In genomic region chr16:73028263-73028662, GRCh38 we compare ENCODE assay signal across 1 cellular context.
TF ChIP-seq lines count a peak whose summit lies in the region.

No MANE protein-coding gene starts in this region.

TF ChIP-seq in endothelial cell of umbilical vein, 7 proteins besides CTCF, POLR2A, EP300 and RAD21:
- TF ChIP-seq JUN (IDR thresholded peaks at IDR 0.05; ENCODE audit: borderline replicate concordance, insufficient read depth, insufficient read length, low read depth) (no peak), MYC (IDR thresholded peaks at IDR 0.05; ENCODE audit: low read depth, low read length) (no peak), EZH2 (IDR thresholded peaks at IDR 0.05; ENCODE audit: borderline replicate concordance, low read depth, low read length, severe bottlenecking) (no peak), FOS (IDR thresholded peaks at IDR 0.05; ENCODE audit: borderline replicate concordance, insufficient read depth, low read length) (no peak), GATA2 (IDR thresholded peaks at IDR 0.05; ENCODE audit: insufficient read depth, insufficient read length, low read depth, low read length) (no peak), POLR2AphosphoS5 (IDR thresholded peaks at IDR 0.05; ENCODE audit: insufficient read depth, low read depth, low read length) (no peak), MAX (IDR thresholded peaks at IDR 0.05; ENCODE audit: insufficient read depth, insufficient read length) (no peak)
TF ChIP-seq in endothelial cell of umbilical vein: peak in this region for 0.
